10 cellular contexts compared by ENCODE assay signal in the genomic region with DNA sequence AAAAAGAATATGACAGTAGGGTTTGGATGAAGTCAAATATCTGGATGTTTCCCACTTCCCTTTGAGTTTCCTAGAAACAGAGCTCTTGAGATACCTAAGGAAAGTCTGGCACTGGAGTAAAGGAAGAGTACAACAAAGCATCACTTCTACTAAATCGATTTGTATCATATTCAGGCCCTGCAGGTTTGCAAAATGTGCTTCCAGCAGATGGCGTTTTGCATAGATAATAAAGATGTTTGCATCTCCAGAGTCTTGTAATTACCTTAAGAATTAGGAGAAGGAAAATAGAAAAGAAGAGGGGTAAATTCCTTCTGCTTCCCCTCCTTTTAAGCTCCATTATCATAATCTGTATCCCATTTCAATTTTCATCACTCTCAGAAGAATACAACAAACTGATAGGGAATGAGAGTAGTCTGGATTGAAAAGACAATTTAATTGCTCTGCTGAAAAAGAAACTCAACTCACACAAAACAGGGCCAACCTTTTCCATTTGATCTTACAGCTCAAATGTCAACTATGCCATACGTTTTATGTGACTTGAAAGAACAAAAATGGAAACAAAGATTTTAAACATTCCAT.
DNase-seq lines count a peak whose midpoint lies in the region; ATAC-seq and TF ChIP-seq lines count a peak whose summit lies in the region.
"Had no signal": no experiment of that assay in that cellular context is flagged by ENCODE, and none has a peak within 500 bp of the region (broad histone marks: within the 10 kb centered on the region; RNA-seq: fewer than 3 reads in every experiment).

No MANE protein-coding gene starts in this region.

- peak; percentile 49 for TF ChIP-seq CTCF in LNCaP clone FGC (IDR thresholded peaks at IDR 0.05; ENCODE audit: control insufficient read depth, extremely low read depth, insufficient read depth)
- peak; percentile 24 for TF ChIP-seq CTCF in fibroblast of pulmonary artery (IDR thresholded peaks at IDR 0.05; ENCODE audit: low read length, missing control alignments)
- TF ChIP-seq CTCF in progenitor cell of endocrine pancreas (IDR thresholded peaks at IDR 0.05; ENCODE audit: unreplicated experiment), result peak; percentile 10

- H3K27me3 ChIP-seq in MG63, result no peaks in the 10 kb centered on the region

- H3K36me3 ChIP-seq in MG63, result no peaks in the 10 kb centered on the region

- H3K4me3 ChIP-seq in LNCaP clone FGC (ENCODE audit: low read depth, low read length), result no peak overlapping the region
- H3K4me3 ChIP-seq in fibroblast of pulmonary artery (replicated peaks; ENCODE audit: low read depth, low read length), result no peak overlapping the region
- H3K4me3 ChIP-seq in MG63, result no peak overlapping the region

- ATAC-seq in HG03139 (IDR thresholded peaks at IDR 0.05; ENCODE audit: unreplicated experiment) (no peak), GM19455 (IDR thresholded peaks at IDR 0.05; ENCODE audit: unreplicated experiment) (no peak)

- H3K4me1 Mint-ChIP-seq in progenitor cell of endocrine pancreas (ENCODE audit: low read depth), result peaks cover 7% of the 10 kb centered on the region

- no peaks in the 10 kb centered on the region for H3K9me3 ChIP-seq in MG63

- H3K27me3 Mint-ChIP-seq in progenitor cell of endocrine pancreas, result no peaks in the 10 kb centered on the region

- H3K4me3 Mint-ChIP-seq in progenitor cell of endocrine pancreas (ENCODE audit: low read depth), result no peak overlapping the region

- no peaks in the 10 kb centered on the region for H3K9me3 Mint-ChIP-seq in progenitor cell of endocrine pancreas (ENCODE audit: low read depth)

- no peaks in the 10 kb centered on the region for H3K36me3 Mint-ChIP-seq in progenitor cell of endocrine pancreas (ENCODE audit: insufficient read depth)

- DNase-seq in LNCaP clone FGC (ENCODE audit: low read depth) (no peak), RPMI8226 (peak; percentile 11), fibroblast of pulmonary artery (ENCODE audit: low read depth) (peak; percentile 14), progenitor cell of endocrine pancreas (ENCODE audit: low spot score, unreplicated experiment) (no peak), MG63 (no peak)
- DNase-seq: DMS53; NCI-H1694; stimulated activated CD8-positive, alpha-beta memory T cell treated with anti-CD3 and anti-CD28 coated beads, Interleukin-4, amount 100 ng/mL, for 48 hours had no signal

- H3K27ac Mint-ChIP-seq in progenitor cell of endocrine pancreas, result no peak overlapping the region

Comparison
In these comparisons a context has a peak if more than half of its experiments do, and no peak if none do; other contexts are left out.
1. DNase-seq: peak in RPMI8226 (single experiment) and fibroblast of pulmonary artery (single experiment); none in LNCaP clone FGC (single experiment), progenitor cell of endocrine pancreas (single experiment) and MG63 (single experiment).
2. Peak in every context shown above with its lines, with median percentiles within 50 percentile points of each other: CTCF ChIP-seq.